In the genomic region with DNA sequence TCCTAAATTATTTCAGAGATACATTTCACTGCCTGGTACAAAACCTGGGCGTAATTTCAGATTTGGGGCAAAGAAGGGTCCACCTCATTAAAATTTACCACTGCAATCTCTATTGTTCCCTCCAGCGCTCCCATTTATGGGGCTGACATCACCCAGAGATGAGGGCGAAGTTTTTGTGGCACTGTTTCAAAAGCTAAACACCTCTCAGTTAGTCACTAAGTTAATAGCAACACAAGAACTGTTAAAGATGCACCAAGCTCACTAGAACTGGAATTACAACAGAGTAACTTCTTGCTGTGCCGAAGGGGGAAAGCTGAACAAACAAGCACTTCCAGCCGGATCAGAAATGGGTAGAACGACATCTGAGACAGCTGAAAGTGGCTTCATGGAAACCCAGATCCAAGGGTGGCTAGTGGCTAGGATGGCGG, we compare ENCODE assay signal across 1 cellular context.
A peak's percentile ranks its signal among the peaks of the same experiment; 100 is the strongest.
TF ChIP-seq lines count a peak whose summit lies in the region.

No MANE protein-coding gene starts in this region.

TF ChIP-seq in HEK293, 187 proteins besides CTCF, POLR2A, EP300 and RAD21 (continued from another document and continues in another):
- TF ChIP-seq, protein P1, sequence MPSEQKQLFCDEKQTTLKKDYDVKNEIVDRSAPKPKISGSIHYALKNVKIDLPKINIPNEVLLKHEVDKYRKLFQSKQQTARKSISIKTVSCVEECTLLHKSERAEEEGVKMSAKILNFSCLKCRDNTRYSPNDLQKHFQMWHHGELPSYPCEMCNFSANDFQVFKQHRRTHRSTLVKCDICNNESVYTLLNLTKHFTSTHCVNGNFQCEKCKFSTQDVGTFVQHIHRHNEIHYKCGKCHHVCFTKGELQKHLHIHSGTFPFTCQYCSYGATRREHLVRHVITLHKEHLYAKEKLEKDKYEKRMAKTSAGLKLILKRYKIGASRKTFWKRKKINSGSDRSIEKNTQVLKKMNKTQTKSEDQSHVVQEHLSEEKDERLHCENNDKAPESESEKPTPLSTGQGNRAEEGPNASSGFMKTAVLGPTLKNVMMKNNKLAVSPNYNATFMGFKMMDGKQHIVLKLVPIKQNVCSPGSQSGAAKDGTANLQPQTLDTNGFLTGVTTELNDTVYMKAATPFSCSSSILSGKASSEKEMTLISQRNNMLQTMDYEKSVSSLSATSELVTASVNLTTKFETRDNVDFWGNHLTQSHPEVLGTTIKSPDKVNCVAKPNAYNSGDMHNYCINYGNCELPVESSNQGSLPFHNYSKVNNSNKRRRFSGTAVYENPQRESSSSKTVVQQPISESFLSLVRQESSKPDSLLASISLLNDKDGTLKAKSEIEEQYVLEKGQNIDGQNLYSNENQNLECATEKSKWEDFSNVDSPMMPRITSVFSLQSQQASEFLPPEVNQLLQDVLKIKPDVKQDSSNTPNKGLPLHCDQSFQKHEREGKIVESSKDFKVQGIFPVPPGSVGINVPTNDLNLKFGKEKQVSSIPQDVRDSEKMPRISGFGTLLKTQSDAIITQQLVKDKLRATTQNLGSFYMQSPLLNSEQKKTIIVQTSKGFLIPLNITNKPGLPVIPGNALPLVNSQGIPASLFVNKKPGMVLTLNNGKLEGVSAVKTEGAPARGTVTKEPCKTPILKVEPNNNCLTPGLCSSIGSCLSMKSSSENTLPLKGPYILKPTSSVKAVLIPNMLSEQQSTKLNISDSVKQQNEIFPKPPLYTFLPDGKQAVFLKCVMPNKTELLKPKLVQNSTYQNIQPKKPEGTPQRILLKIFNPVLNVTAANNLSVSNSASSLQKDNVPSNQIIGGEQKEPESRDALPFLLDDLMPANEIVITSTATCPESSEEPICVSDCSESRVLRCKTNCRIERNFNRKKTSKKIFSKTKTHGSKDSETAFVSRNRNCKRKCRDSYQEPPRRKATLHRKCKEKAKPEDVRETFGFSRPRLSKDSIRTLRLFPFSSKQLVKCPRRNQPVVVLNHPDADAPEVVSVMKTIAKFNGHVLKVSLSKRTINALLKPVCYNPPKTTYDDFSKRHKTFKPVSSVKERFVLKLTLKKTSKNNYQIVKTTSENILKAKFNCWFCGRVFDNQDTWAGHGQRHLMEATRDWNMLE (tag by site-specific recombination; conservative IDR thresholded peaks at IDR 0.05; ENCODE audit: low read depth), result 0 out of 2 replicates have a peak, but pooled peaks have one; percentile 36
- TF ChIP-seq ZNF274 (IDR thresholded peaks at IDR 0.05; ENCODE audit: low read length) (no peak), ZNF274 (tag by site-specific recombination; IDR thresholded peaks at IDR 0.05; ENCODE audit: borderline replicate concordance) (no peak), ZNF223 (tag by site-specific recombination; IDR thresholded peaks at IDR 0.05) (no peak), ZNF549 (tag by site-specific recombination; IDR thresholded peaks at IDR 0.05) (no peak), ZNF843 (tag by site-specific recombination; IDR thresholded peaks at IDR 0.05) (peak; percentile 69; the same call in 1 of the 2 replicates), ZBTB21 (tag by site-specific recombination; IDR thresholded peaks at IDR 0.05) (peak; percentile 31; the same call in 1 of the 2 replicates), ZNF707 (tag by site-specific recombination; IDR thresholded peaks at IDR 0.05) (no peak), ZBTB20 (tag by site-specific recombination; IDR thresholded peaks at IDR 0.05) (no peak), ZBTB8A (tag by site-specific recombination; IDR thresholded peaks at IDR 0.05) (peak; percentile 45; the same call in 1 of the 2 replicates), HOXC10 (CRISPR knock-in tag; IDR thresholded peaks at IDR 0.05) (no peak), ZNF404 (tag by site-specific recombination; IDR thresholded peaks at IDR 0.05) (no peak), ZNF621 (tag by site-specific recombination; IDR thresholded peaks at IDR 0.05) (no peak), ZSCAN16 (tag by site-specific recombination; IDR thresholded peaks at IDR 0.05) (no peak), ZNF560 (tag by site-specific recombination; IDR thresholded peaks at IDR 0.05; ENCODE audit: borderline replicate concordance) (no peak), ZNF670 (tag by site-specific recombination; IDR thresholded peaks at IDR 0.05; ENCODE audit: low read depth) (no peak), ZNF654 (tag by site-specific recombination; IDR thresholded peaks at IDR 0.05; ENCODE audit: low read depth) (no peak), ZNF792 (tag by site-specific recombination; IDR thresholded peaks at IDR 0.05) (no peak), ZNF624 (tag by site-specific recombination; IDR thresholded peaks at IDR 0.05) (no peak), SP3 (tag by site-specific recombination; IDR thresholded peaks at IDR 0.05) (no peak), ZNF701 (tag by site-specific recombination; IDR thresholded peaks at IDR 0.05) (no peak), ZNF202 (tag by site-specific recombination; IDR thresholded peaks at IDR 0.05; ENCODE audit: borderline replicate concordance) (no peak), ZNF174 (tag by site-specific recombination; IDR thresholded peaks at IDR 0.05) (no peak), ZNF600 (tag by site-specific recombination; IDR thresholded peaks at IDR 0.05) (peak; percentile 42; the same call in 1 of the 2 replicates), ZNF341 (tag by site-specific recombination; IDR thresholded peaks at IDR 0.05; ENCODE audit: low read depth) (no peak), ZNF2 (tag by site-specific recombination; IDR thresholded peaks at IDR 0.05) (no peak), REPIN1 (tag by site-specific recombination; IDR thresholded peaks at IDR 0.05; ENCODE audit: low read depth) (no peak), ZNF664 (tag by site-specific recombination; IDR thresholded peaks at IDR 0.05) (peak; percentile 99), ZNF132 (tag by site-specific recombination; IDR thresholded peaks at IDR 0.05; ENCODE audit: borderline replicate concordance) (no peak)
- TF ChIP-seq, protein P2, sequence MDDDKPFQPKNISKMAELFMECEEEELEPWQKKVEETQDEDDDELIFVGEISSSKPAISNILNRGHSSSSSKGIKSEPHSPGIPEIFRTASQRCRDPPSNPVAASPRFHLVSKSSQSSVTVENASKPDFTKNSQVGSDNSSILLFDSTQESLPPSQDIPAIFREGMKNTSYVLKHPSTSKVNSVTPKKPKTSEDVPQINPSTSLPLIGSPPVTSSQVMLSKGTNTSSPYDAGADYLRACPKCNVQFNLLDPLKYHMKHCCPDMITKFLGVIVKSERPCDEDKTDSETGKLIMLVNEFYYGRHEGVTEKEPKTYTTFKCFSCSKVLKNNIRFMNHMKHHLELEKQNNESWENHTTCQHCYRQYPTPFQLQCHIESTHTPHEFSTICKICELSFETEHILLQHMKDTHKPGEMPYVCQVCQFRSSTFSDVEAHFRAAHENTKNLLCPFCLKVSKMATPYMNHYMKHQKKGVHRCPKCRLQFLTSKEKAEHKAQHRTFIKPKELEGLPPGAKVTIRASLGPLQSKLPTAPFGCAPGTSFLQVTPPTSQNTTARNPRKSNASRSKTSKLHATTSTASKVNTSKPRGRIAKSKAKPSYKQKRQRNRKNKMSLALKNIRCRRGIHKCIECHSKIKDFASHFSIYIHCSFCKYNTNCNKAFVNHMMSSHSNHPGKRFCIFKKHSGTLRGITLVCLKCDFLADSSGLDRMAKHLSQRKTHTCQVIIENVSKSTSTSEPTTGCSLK (tag by site-specific recombination; IDR thresholded peaks at IDR 0.05), result no peak
- TF ChIP-seq, protein P3, sequence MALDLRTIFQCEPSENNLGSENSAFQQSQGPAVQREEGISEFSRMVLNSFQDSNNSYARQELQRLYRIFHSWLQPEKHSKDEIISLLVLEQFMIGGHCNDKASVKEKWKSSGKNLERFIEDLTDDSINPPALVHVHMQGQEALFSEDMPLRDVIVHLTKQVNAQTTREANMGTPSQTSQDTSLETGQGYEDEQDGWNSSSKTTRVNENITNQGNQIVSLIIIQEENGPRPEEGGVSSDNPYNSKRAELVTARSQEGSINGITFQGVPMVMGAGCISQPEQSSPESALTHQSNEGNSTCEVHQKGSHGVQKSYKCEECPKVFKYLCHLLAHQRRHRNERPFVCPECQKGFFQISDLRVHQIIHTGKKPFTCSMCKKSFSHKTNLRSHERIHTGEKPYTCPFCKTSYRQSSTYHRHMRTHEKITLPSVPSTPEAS (tag by site-specific recombination; IDR thresholded peaks at IDR 0.05), result no peak
- TF ChIP-seq, protein P4, sequence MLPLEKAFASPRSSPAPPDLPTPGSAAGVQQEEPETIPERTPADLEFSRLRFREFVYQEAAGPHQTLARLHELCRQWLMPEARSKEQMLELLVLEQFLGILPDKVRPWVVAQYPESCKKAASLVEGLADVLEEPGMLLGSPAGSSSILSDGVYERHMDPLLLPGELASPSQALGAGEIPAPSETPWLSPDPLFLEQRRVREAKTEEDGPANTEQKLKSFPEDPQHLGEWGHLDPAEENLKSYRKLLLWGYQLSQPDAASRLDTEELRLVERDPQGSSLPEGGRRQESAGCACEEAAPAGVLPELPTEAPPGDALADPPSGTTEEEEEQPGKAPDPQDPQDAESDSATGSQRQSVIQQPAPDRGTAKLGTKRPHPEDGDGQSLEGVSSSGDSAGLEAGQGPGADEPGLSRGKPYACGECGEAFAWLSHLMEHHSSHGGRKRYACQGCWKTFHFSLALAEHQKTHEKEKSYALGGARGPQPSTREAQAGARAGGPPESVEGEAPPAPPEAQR (tag by site-specific recombination; IDR thresholded peaks at IDR 0.05), result no peak
- TF ChIP-seq, protein P5, sequence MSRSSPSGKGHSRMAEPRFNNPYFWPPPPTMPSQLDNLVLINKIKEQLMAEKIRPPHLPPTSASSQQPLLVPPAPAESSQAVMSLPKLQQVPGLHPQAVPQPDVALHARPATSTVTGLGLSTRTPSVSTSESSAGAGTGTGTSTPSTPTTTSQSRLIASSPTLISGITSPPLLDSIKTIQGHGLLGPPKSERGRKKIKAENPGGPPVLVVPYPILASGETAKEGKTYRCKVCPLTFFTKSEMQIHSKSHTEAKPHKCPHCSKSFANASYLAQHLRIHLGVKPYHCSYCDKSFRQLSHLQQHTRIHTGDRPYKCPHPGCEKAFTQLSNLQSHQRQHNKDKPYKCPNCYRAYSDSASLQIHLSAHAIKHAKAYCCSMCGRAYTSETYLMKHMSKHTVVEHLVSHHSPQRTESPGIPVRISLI (tag by site-specific recombination; IDR thresholded peaks at IDR 0.05), result no peak
- TF ChIP-seq, protein P6, sequence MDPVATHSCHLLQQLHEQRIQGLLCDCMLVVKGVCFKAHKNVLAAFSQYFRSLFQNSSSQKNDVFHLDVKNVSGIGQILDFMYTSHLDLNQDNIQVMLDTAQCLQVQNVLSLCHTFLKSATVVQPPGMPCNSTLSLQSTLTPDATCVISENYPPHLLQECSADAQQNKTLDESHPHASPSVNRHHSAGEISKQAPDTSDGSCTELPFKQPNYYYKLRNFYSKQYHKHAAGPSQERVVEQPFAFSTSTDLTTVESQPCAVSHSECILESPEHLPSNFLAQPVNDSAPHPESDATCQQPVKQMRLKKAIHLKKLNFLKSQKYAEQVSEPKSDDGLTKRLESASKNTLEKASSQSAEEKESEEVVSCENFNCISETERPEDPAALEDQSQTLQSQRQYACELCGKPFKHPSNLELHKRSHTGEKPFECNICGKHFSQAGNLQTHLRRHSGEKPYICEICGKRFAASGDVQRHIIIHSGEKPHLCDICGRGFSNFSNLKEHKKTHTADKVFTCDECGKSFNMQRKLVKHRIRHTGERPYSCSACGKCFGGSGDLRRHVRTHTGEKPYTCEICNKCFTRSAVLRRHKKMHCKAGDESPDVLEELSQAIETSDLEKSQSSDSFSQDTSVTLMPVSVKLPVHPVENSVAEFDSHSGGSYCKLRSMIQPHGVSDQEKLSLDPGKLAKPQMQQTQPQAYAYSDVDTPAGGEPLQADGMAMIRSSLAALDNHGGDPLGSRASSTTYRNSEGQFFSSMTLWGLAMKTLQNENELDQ (tag by site-specific recombination; IDR thresholded peaks at IDR 0.05; ENCODE audit: low read depth), result no peak
- TF ChIP-seq, protein P7, sequence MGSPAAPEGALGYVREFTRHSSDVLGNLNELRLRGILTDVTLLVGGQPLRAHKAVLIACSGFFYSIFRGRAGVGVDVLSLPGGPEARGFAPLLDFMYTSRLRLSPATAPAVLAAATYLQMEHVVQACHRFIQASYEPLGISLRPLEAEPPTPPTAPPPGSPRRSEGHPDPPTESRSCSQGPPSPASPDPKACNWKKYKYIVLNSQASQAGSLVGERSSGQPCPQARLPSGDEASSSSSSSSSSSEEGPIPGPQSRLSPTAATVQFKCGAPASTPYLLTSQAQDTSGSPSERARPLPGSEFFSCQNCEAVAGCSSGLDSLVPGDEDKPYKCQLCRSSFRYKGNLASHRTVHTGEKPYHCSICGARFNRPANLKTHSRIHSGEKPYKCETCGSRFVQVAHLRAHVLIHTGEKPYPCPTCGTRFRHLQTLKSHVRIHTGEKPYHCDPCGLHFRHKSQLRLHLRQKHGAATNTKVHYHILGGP (tag by site-specific recombination; IDR thresholded peaks at IDR 0.05), result no peak
- TF ChIP-seq, protein P8, sequence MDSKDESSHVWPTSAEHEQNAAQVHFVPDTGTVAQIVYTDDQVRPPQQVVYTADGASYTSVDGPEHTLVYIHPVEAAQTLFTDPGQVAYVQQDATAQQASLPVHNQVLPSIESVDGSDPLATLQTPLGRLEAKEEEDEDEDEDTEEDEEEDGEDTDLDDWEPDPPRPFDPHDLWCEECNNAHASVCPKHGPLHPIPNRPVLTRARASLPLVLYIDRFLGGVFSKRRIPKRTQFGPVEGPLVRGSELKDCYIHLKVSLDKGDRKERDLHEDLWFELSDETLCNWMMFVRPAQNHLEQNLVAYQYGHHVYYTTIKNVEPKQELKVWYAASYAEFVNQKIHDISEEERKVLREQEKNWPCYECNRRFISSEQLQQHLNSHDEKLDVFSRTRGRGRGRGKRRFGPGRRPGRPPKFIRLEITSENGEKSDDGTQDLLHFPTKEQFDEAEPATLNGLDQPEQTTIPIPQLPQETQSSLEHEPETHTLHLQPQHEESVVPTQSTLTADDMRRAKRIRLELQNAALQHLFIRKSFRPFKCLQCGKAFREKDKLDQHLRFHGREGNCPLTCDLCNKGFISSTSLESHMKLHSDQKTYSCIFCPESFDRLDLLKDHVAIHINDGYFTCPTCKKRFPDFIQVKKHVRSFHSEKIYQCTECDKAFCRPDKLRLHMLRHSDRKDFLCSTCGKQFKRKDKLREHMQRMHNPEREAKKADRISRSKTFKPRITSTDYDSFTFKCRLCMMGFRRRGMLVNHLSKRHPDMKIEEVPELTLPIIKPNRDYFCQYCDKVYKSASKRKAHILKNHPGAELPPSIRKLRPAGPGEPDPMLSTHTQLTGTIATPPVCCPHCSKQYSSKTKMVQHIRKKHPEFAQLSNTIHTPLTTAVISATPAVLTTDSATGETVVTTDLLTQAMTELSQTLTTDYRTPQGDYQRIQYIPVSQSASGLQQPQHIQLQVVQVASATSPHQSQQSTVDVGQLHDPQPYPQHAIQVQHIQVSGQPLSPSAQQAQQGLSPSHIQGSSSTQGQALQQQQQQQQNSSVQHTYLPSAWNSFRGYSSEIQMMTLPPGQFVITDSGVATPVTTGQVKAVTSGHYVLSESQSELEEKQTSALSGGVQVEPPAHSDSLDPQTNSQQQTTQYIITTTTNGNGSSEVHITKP (tag by site-specific recombination; IDR thresholded peaks at IDR 0.05), result peak; percentile 72; the same call in 1 of the 2 replicates
